ENCODE assay signal across 1 cellular context in the genomic region with DNA sequence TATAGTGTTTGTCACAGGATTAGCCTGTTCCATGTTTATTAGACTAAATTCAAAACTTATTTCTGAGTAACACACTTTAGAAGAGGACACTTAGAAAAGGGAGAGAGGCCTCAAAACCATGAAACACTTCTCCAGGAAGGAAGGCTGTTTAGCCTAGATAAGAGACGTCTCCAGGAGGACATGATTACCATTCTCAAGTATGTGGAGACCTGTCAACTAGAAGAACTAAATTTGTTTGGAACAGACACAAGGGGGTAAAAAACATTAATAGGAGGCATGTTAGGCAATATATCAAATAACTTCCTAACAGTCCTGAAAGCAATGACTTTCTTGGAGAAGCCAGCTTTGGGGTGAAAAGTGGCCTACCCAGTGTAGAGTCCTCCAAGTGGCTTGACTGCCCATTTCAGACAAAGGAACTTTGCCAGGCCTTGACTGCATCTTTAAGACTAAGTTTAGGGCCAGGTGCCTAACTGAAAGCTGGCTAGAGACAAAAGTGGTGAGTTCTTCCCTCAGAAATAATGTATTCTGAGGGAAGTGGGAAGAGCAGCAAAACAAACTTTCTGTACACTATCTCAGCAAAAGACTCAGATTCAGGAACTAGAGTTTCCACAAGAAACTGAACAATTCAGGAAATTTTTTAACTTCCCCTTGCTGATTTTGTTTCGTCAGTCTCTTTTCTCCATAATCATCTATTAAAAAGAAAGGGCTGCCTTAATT.
A peak's percentile ranks its signal among the peaks of the same experiment; 100 is the strongest.
TF ChIP-seq lines count a peak whose summit lies in the region.

No MANE protein-coding gene starts in this region.

TF ChIP-seq in K562, 482 proteins besides CTCF, POLR2A, EP300 and RAD21 (continued from another document and continues in another):
- TF ChIP-seq E2F1 (CRISPR knock-in tag; IDR thresholded peaks at IDR 0.05): no peak
- TF ChIP-seq ZNF197 (CRISPR knock-in tag; IDR thresholded peaks at IDR 0.05; ENCODE audit: low read depth): no peak
- no peak for TF ChIP-seq ZNF239 (CRISPR knock-in tag; IDR thresholded peaks at IDR 0.05)
- TF ChIP-seq NBN (IDR thresholded peaks at IDR 0.05; ENCODE audit: low read depth): peak; percentile 73; the same call in 1 of the 2 replicates
- no peak for TF ChIP-seq GABPB1 (CRISPR knock-in tag; IDR thresholded peaks at IDR 0.05)
- no peak for TF ChIP-seq TAF15 (IDR thresholded peaks at IDR 0.05; ENCODE audit: low read depth, low read length)
- no peak for TF ChIP-seq RBM34 (IDR thresholded peaks at IDR 0.05; ENCODE audit: borderline replicate concordance, insufficient read depth, low read length)
- no peak for TF ChIP-seq ZNF586 (CRISPR knock-in tag; conservative IDR thresholded peaks at IDR 0.05)
- TF ChIP-seq, protein P1, sequence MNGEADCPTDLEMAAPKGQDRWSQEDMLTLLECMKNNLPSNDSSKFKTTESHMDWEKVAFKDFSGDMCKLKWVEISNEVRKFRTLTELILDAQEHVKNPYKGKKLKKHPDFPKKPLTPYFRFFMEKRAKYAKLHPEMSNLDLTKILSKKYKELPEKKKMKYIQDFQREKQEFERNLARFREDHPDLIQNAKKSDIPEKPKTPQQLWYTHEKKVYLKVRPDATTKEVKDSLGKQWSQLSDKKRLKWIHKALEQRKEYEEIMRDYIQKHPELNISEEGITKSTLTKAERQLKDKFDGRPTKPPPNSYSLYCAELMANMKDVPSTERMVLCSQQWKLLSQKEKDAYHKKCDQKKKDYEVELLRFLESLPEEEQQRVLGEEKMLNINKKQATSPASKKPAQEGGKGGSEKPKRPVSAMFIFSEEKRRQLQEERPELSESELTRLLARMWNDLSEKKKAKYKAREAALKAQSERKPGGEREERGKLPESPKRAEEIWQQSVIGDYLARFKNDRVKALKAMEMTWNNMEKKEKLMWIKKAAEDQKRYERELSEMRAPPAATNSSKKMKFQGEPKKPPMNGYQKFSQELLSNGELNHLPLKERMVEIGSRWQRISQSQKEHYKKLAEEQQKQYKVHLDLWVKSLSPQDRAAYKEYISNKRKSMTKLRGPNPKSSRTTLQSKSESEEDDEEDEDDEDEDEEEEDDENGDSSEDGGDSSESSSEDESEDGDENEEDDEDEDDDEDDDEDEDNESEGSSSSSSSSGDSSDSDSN (IDR thresholded peaks at IDR 0.05; ENCODE audit: borderline replicate concordance in 1 of 2, low read depth in 2 of 2, low read length in 2 of 2): peak in 1 of 2 experiments; percentile 59; a peak in 1 of 4 replicates
- no peak for TF ChIP-seq ZNF140 (CRISPR knock-in tag; IDR thresholded peaks at IDR 0.05)
- TF ChIP-seq MYBL2 (IDR thresholded peaks at IDR 0.05; ENCODE audit: low read depth): no peak
- no peak for TF ChIP-seq MYBL2 (CRISPR knock-in tag; IDR thresholded peaks at IDR 0.05; ENCODE audit: borderline replicate concordance)
- TF ChIP-seq PHB (CRISPR knock-in tag; IDR thresholded peaks at IDR 0.05): no peak
- TF ChIP-seq SMARCA4 (IDR thresholded peaks at IDR 0.05): peak; percentile 96
- TF ChIP-seq MTF1 (CRISPR knock-in tag; IDR thresholded peaks at IDR 0.05; ENCODE audit: borderline replicate concordance): no peak
- no peak for TF ChIP-seq HLTF (IDR thresholded peaks at IDR 0.05)
- no peak for TF ChIP-seq ZNF274 (IDR thresholded peaks at IDR 0.05; ENCODE audit: borderline replicate concordance, low read depth, low read length)
- TF ChIP-seq TFE3 (CRISPR knock-in tag; IDR thresholded peaks at IDR 0.05): no peak
- TF ChIP-seq ID3 (CRISPR knock-in tag; IDR thresholded peaks at IDR 0.05): no peak
- no peak for TF ChIP-seq ID3 (tag; IDR thresholded peaks at IDR 0.05)
- TF ChIP-seq KAT8 (IDR thresholded peaks at IDR 0.05; ENCODE audit: low read depth): no peak
- TF ChIP-seq CEBPZ (IDR thresholded peaks at IDR 0.05; ENCODE audit: borderline replicate concordance, low read depth, low read length): no peak
- no peak for TF ChIP-seq ARHGAP35 (IDR thresholded peaks at IDR 0.05; ENCODE audit: partially characterized antibody)
- TF ChIP-seq SLC30A9 (CRISPR knock-in tag; IDR thresholded peaks at IDR 0.05): no peak
- TF ChIP-seq TCFL5 (CRISPR knock-in tag; conservative IDR thresholded peaks at IDR 0.05): no peak
- no peak for TF ChIP-seq NCOA6 (IDR thresholded peaks at IDR 0.05)
- TF ChIP-seq RNF2 (IDR thresholded peaks at IDR 0.05): peak; percentile 69
- no peak for TF ChIP-seq HDGF (IDR thresholded peaks at IDR 0.05)
- TF ChIP-seq, protein P2, sequence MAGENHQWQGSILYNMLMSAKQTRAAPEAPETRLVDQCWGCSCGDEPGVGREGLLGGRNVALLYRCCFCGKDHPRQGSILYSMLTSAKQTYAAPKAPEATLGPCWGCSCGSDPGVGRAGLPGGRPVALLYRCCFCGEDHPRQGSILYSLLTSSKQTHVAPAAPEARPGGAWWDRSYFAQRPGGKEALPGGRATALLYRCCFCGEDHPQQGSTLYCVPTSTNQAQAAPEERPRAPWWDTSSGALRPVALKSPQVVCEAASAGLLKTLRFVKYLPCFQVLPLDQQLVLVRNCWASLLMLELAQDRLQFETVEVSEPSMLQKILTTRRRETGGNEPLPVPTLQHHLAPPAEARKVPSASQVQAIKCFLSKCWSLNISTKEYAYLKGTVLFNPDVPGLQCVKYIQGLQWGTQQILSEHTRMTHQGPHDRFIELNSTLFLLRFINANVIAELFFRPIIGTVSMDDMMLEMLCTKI (IDR thresholded peaks at IDR 0.05; ENCODE audit: partially characterized antibody): no peak
- peak; percentile 85 for TF ChIP-seq MTA2 (IDR thresholded peaks at IDR 0.05; ENCODE audit: low read depth)
- TF ChIP-seq AFF1 (IDR thresholded peaks at IDR 0.05; ENCODE audit: low read depth in 1 of 2, partially characterized antibody in 2 of 2): peak in 1 of 2 experiments; percentile 58
- peak; percentile 88 for TF ChIP-seq CBFA2T2 (conservative IDR thresholded peaks at IDR 0.05)
- no peak for TF ChIP-seq ZFPM2 (CRISPR knock-in tag; IDR thresholded peaks at IDR 0.05)
- TF ChIP-seq, protein P3, sequence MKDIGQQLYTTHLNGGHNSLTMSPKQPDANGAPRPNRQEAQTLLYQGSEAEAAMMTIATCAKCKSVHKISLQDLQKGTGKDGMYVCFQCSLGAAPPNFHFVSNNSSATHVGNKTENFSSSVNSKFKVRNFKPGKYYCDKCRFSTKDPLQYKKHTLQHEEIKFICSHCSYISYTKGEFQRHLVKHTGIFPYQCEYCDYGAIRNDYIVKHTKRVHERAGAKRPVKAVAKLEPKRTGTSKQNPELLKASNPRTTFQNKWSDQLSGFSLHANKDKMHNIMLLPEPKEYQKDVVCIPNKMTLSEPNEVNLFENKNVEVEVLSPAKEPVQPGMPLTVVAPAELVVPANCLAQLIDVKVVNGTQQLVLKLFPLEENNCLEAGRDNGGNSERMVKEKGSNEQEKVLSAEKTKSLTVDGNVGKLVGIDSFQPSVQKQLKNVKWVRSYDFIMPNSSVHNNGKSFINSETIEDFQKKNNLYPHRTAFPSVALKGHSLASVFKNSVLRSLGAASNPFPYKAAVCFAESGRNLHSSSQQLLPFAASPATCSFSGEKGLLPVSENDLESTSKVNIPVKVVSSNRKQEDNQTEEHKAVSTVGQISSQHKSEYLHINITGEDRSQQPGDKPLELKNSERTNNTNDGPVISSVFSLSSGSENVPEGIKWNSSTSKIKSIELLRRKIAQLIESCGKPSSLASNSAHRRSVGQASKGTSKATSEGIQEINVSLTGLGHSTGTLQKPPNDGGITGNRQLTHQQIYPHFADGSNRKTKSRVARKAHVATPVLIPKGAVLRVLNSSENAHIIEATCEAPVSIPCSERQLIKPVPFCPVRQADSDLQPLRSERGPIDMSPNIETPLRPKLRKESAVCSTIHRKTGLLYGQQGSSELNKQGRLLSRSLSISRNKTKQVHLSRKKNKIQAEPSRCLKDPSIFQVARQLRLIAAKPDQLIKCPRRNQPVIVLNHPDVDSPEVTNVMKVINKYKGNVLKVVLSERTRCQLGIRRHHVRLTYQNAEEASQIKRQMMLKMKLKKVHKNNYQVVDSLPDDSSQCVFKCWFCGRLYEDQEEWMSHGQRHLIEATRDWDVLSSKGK (CRISPR knock-in tag; IDR thresholded peaks at IDR 0.05): no peak
- TF ChIP-seq, protein P4, sequence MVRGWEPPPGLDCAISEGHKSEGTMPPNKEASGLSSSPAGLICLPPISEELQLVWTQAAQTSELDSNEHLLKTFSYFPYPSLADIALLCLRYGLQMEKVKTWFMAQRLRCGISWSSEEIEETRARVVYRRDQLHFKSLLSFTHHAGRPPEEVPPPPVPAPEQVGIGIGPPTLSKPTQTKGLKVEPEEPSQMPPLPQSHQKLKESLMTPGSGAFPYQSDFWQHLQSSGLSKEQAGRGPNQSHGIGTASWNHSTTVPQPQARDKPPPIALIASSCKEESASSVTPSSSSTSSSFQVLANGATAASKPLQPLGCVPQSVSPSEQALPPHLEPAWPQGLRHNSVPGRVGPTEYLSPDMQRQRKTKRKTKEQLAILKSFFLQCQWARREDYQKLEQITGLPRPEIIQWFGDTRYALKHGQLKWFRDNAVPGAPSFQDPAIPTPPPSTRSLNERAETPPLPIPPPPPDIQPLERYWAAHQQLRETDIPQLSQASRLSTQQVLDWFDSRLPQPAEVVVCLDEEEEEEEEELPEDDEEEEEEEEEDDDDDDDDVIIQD (CRISPR knock-in tag; IDR thresholded peaks at IDR 0.05): no peak
